ENCODE assay signal across 21 cellular contexts in genomic region chr11:87022254-87022653, GRCh38. TPM values are rescaled to one million over a fixed set of nuclear protein-coding genes. Genes with fewer than 3 reads are reported as not detected.
DNase-seq lines count a peak whose midpoint lies in the region; ATAC-seq and TF ChIP-seq lines count a peak whose summit lies in the region.
"Had no signal": no experiment of that assay in that cellular context is flagged by ENCODE, and none has a peak within 500 bp of the region (broad histone marks: within the 10 kb centered on the region; RNA-seq: fewer than 3 reads in every experiment).

No MANE protein-coding gene starts in this region.

- CTCF ChIA-PET in activated CD8-positive, alpha-beta memory T cell treated with anti-CD3 and anti-CD28 coated beads, Interleukin-2, amount 10 ng/mL, durations not matched to agents 7 days and 5 days (lab: Charles Lee) = interaction anchor here (0.8 to 1.4 kb wide), 3 partner anchors 12 to 284 kb away, joined by 3 to 4 read pairs (median 3); no protein-coding TSS in a partner anchor

- H3K9ac ChIP-seq in subcutaneous abdominal adipose tissue (ENCODE audit: low read length in 5 of 5) = no peak overlapping the region

- H3K36me3 ChIP-seq in subcutaneous abdominal adipose tissue (ENCODE audit: control insufficient read depth in 5 of 5, insufficient read depth in 5 of 5, low read length in 5 of 5) (no peaks in the 10 kb centered on the region), suprapubic skin (no peaks in the 10 kb centered on the region)
- H3K36me3 ChIP-seq: upper lobe of right lung had no signal

- WGBS in suprapubic skin = 86% methylated on average over 1 of the region's 1 CpG

- H3K27me3 ChIP-seq in subcutaneous abdominal adipose tissue (ENCODE audit: control insufficient read depth in 5 of 5, insufficient read depth in 4 of 5, low read length in 5 of 5) (no peaks in the 10 kb centered on the region), suprapubic skin (no peaks in the 10 kb centered on the region)
- H3K27me3 ChIP-seq: upper lobe of right lung had no signal

- H3K9me3 Mint-ChIP-seq in activated CD8-positive, alpha-beta memory T cell treated with anti-CD3 and anti-CD28 coated beads, Interleukin-2, amount 10 ng/mL, durations not matched to agents 7 days and 5 days (ENCODE audit: low read depth) = no peaks in the 10 kb centered on the region
- H3K9me3 Mint-ChIP-seq: natural killer cell treated with Interleukin-12 subunit alpha and Interleukin-12 subunit beta and Interleukin-15 and Interleukin-18, amount 100 ng/mL, for 72 hours had no signal

- no peak overlapping the region for H3K4me3 Mint-ChIP-seq in activated CD8-positive, alpha-beta memory T cell treated with anti-CD3 and anti-CD28 coated beads, Interleukin-2, amount 10 ng/mL, durations not matched to agents 7 days and 5 days
- H3K4me3 Mint-ChIP-seq: natural killer cell treated with Interleukin-12 subunit alpha and Interleukin-12 subunit beta and Interleukin-15 and Interleukin-18, amount 100 ng/mL, for 72 hours had no signal

- H3K27ac Mint-ChIP-seq in activated CD8-positive, alpha-beta memory T cell treated with anti-CD3 and anti-CD28 coated beads, Interleukin-2, amount 10 ng/mL, durations not matched to agents 7 days and 5 days = peak overlapping the region; percentile 51
- H3K27ac Mint-ChIP-seq: natural killer cell treated with Interleukin-12 subunit alpha and Interleukin-12 subunit beta and Interleukin-15 and Interleukin-18, amount 100 ng/mL, for 72 hours; progenitor cell of endocrine pancreas had no signal

- no peak for TF ChIP-seq CTCF in suprapubic skin (IDR thresholded peaks at IDR 0.05)

- H3K9me3 ChIP-seq in subcutaneous abdominal adipose tissue (ENCODE audit: control insufficient read depth in 5 of 5, low read length in 5 of 5) (no peaks in the 10 kb centered on the region), suprapubic skin (no peaks in the 10 kb centered on the region)
- H3K9me3 ChIP-seq: upper lobe of right lung had no signal

- no peak for TF ChIP-seq EP300 in suprapubic skin (IDR thresholded peaks at IDR 0.05)

- peaks cover 27% of the 10 kb centered on the region for H3K4me1 Mint-ChIP-seq in activated CD8-positive, alpha-beta memory T cell treated with anti-CD3 and anti-CD28 coated beads, Interleukin-2, amount 10 ng/mL, durations not matched to agents 7 days and 5 days

- peak overlapping the region; percentile 4 for H3K27ac ChIP-seq in subcutaneous abdominal adipose tissue (ENCODE audit: low read depth, low read length)
- no peak overlapping the region for H3K27ac ChIP-seq in suprapubic skin
- H3K27ac ChIP-seq: upper lobe of right lung had no signal

- no peak overlapping the region for H3K4me3 ChIP-seq in subcutaneous abdominal adipose tissue (ENCODE audit: low read depth in 1 of 5, low read length in 5 of 5)
- no peak overlapping the region for H3K4me3 ChIP-seq in suprapubic skin
- H3K4me3 ChIP-seq: upper lobe of right lung had no signal

- H3K36me3 Mint-ChIP-seq in activated CD8-positive, alpha-beta memory T cell treated with anti-CD3 and anti-CD28 coated beads, Interleukin-2, amount 10 ng/mL, durations not matched to agents 7 days and 5 days = no peaks in the 10 kb centered on the region
- H3K36me3 Mint-ChIP-seq: natural killer cell treated with Interleukin-12 subunit alpha and Interleukin-12 subunit beta and Interleukin-15 and Interleukin-18, amount 100 ng/mL, for 72 hours had no signal

- H3K27me3 Mint-ChIP-seq in activated CD8-positive, alpha-beta memory T cell treated with anti-CD3 and anti-CD28 coated beads, Interleukin-2, amount 10 ng/mL, durations not matched to agents 7 days and 5 days = peaks cover 2% of the 10 kb centered on the region

- H3K4me1 ChIP-seq in subcutaneous abdominal adipose tissue (ENCODE audit: control insufficient read depth in 5 of 5, insufficient read depth in 5 of 5, low read length in 5 of 5) = peaks cover 3 to 16% (median 14%) of the 10 kb centered on the region in 5 donors
- peaks cover 10% of the 10 kb centered on the region for H3K4me1 ChIP-seq in suprapubic skin
- H3K4me1 ChIP-seq: upper lobe of right lung had no signal

- ATAC-seq in activated CD8-positive, alpha-beta memory T cell treated with anti-CD3 and anti-CD28 coated beads, Interleukin-2, amount 10 ng/mL, durations not matched to agents 7 days and 5 days = peak; percentile 89
- ATAC-seq in HG02678 (IDR thresholded peaks at IDR 0.05; ENCODE audit: unreplicated experiment) (peak; percentile 63), HG03571 (IDR thresholded peaks at IDR 0.05; ENCODE audit: unreplicated experiment) (peak; percentile 79)
- ATAC-seq: upper lobe of right lung had no signal

- TF ChIP-seq POLR2A in suprapubic skin (IDR thresholded peaks at IDR 0.05) = no peak

- peak; percentile 75 for DNase-seq in activated CD8-positive, alpha-beta memory T cell treated with anti-CD3 and anti-CD28 coated beads, Interleukin-2, amount 10 ng/mL, durations not matched to agents 7 days and 5 days
- DNase-seq in activated CD8-positive, alpha-beta memory T cell treated with anti-CD3 and anti-CD28 coated beads for 24 hours = no peak
- no peak for DNase-seq in NCI-H526 (lab: John Stamatoyannopoulos, UW)
- DNase-seq in OCI-M1 (lab: John Stamatoyannopoulos, UW) = no peak
- DNase-seq in suprapubic skin (ENCODE audit: low spot score in 2 of 2) = no peak
- DNase-seq: 8988T; activated CD4-positive, CD25-positive, alpha-beta regulatory T cell treated with anti-CD3 and anti-CD28 coated beads, Interleukin-2, amount 50 U/mL, for 72 hours; amygdala; COR-L47; foreskin melanocyte; mesenchymal stem cell; NCI-H1092 treated with DMSO at 0.1 percent for 48 hours; NCI-H510A treated with DMSO at 0.1 percent for 48 hours; RPMI8226; stimulated activated CD4-positive, alpha-beta T cell treated with anti-CD3 and anti-CD28 coated beads, Interleukin-1b, Interleukin-23, amount 100 ng/mL, for 48 hours; upper lobe of right lung had no signal

RNA-seq across cellular contexts. Expression of gene TMEM135, which starts 15.5 kb away (rescaled TPM):
- 10 to 100 TPM; 30.1 to 30.8 TPM for total RNA-seq in activated CD8-positive, alpha-beta memory T cell treated with anti-CD3 and anti-CD28 coated beads, Interleukin-2, amount 10 ng/mL, durations not matched to agents 7 days and 5 days
- total RNA-seq in suprapubic skin = 10 to 100 TPM in 2 of 4 donors, 1 to 10 TPM in 2; 5.8 to 22.3 (median 11.0) TPM
